ENCODE assay signal across 8 cellular contexts in genomic region chr12:122887817-122888212, GRCh38. TPM values are rescaled to one million over a fixed set of nuclear protein-coding genes. Genes with fewer than 3 reads are reported as not detected.
A peak's percentile ranks its signal among the peaks of the same experiment; 100 is the strongest.
DNase-seq lines count a peak whose midpoint lies in the region; ATAC-seq, FAIRE-seq and TF ChIP-seq lines count a peak whose summit lies in the region.

No MANE protein-coding gene starts in this region.

- no peak for DNase-seq in stimulated activated naive CD8-positive, alpha-beta T cell treated with anti-CD3 and anti-CD28 coated beads, Interleukin-15, Interleukin-2, amounts not matched to agents 100 U/mL and 50 U/mL, for 24 hours
- DNase-seq in OCI-LY7 (ENCODE audit: low spot score): no peak
- DNase-seq in keratinocyte (ENCODE audit: low read depth, low spot score): no peak
- no peak for DNase-seq in vagina (ENCODE audit: extremely low spot score in 2 of 2)
- DNase-seq in ACHN: no peak
- DNase-seq in inferior parietal cortex (ENCODE audit: extremely low spot score): no peak
- DNase-seq in NCI-H82 (lab: John Stamatoyannopoulos, UW): no peak

- intact Hi-C loops in OCI-LY7 (cut with micrococcal nuclease; ENCODE audit: unreplicated experiment): loop anchor here (10.0 kb wide), 1 partner anchor 347 kb away; the partner anchor contains the start of genes MPHOSPH9 and MTRFR
- intact Hi-C loops in vagina (cut with DNase I): no loop called here

- H3K79me2 ChIP-seq in OCI-LY7 (ENCODE audit: insufficient read depth, low read depth, low read length): no peaks in the 10 kb centered on the region
- H3K79me2 ChIP-seq in keratinocyte (ENCODE audit: control insufficient read depth, insufficient read depth, low read length): peaks cover 82% of the 10 kb centered on the region

- peaks cover 19% of the 10 kb centered on the region for H3K36me3 Mint-ChIP-seq in stimulated activated naive CD8-positive, alpha-beta T cell treated with anti-CD3 and anti-CD28 coated beads, Interleukin-15, Interleukin-2, amounts not matched to agents 100 ng/mL and 50 ng/mL, for 24 hours (ENCODE audit: low read depth)

- H3K9me3 Mint-ChIP-seq in stimulated activated naive CD8-positive, alpha-beta T cell treated with anti-CD3 and anti-CD28 coated beads, Interleukin-15, Interleukin-2, amounts not matched to agents 100 ng/mL and 50 ng/mL, for 24 hours: no peaks in the 10 kb centered on the region

- CTCF ChIA-PET in OCI-LY7 (lab: Charles Lee; ENCODE audit: unreplicated experiment): interaction anchor here (0.6 to 1.0 kb wide), 2 partner anchors 16 to 17 kb away, joined by 4 read pairs; no protein-coding TSS in a partner anchor

- in situ Hi-C loops in ACHN (cut with HindIII; ENCODE audit: low pct_ligation_motif_present, low pct_unique_long_range_greater_than_20kb, low sequenced_read_pairs): no loop called here

- H3K27me3 Mint-ChIP-seq in stimulated activated naive CD8-positive, alpha-beta T cell treated with anti-CD3 and anti-CD28 coated beads, Interleukin-15, Interleukin-2, amounts not matched to agents 100 ng/mL and 50 ng/mL, for 24 hours: no peaks in the 10 kb centered on the region

- peaks cover 2% of the 10 kb centered on the region for H3K9me1 ChIP-seq in keratinocyte (ENCODE audit: control insufficient read depth, extremely low read depth, insufficient read depth, low read length)

- H3K27ac ChIP-seq in OCI-LY7 (ENCODE audit: low read depth, low read length, poor library complexity, severe bottlenecking): peak overlapping the region; percentile 79
- peak overlapping the region; percentile 99 for H3K27ac ChIP-seq in keratinocyte (ENCODE audit: control insufficient read depth, insufficient read depth, low read length)
- peak overlapping the region; percentile 70 for H3K27ac ChIP-seq in vagina

- H3K9me3 ChIP-seq in OCI-LY7 (ENCODE audit: low read length): no peaks in the 10 kb centered on the region
- H3K9me3 ChIP-seq in keratinocyte (ENCODE audit: control insufficient read depth, low read depth, low read length): no peaks in the 10 kb centered on the region
- H3K9me3 ChIP-seq in vagina: no peaks in the 10 kb centered on the region

- dilution Hi-C loops in keratinocyte (cut with MboI; ENCODE audit: extremely low pct_ligation_motif_present, low sequenced_read_pairs): no loop called here

- BruUV-seq in OCI-LY7 (replicated peaks; lab: Mats Ljungman, UMichigan): no TSS peak

- H4K20me1 ChIP-seq in OCI-LY7 (ENCODE audit: insufficient read depth, low read length) (no peaks in the 10 kb centered on the region), keratinocyte (ENCODE audit: control insufficient read depth, extremely low read depth, insufficient read depth, low read length) (peaks cover 4% of the 10 kb centered on the region)

- peaks cover 97% of the 10 kb centered on the region for H3K4me1 Mint-ChIP-seq in stimulated activated naive CD8-positive, alpha-beta T cell treated with anti-CD3 and anti-CD28 coated beads, Interleukin-15, Interleukin-2, amounts not matched to agents 100 ng/mL and 50 ng/mL, for 24 hours (ENCODE audit: low read depth)

- peak overlapping the region; percentile 52 for H3K4me3 ChIP-seq in OCI-LY7 (ENCODE audit: low read depth, low read length, poor library complexity, severe bottlenecking)
- H3K4me3 ChIP-seq in keratinocyte (ENCODE audit: control insufficient read depth in 2 of 3, extremely low read depth in 1 of 3, insufficient read depth in 2 of 3, low read depth in 1 of 3, low read length in 3 of 3): peak overlapping the region; percentile 7 to 61 (median 45)
- peak overlapping the region; percentile 7 to 12 for H3K4me3 ChIP-seq in vagina

- peak; percentile 17 for FAIRE-seq in keratinocyte (lab: Jason Lieb, UNC)

- peak overlapping the region; percentile 84 for H3K4me3 Mint-ChIP-seq in stimulated activated naive CD8-positive, alpha-beta T cell treated with anti-CD3 and anti-CD28 coated beads, Interleukin-15, Interleukin-2, amounts not matched to agents 100 ng/mL and 50 ng/mL, for 24 hours

- peak overlapping the region; percentile 58 for H2AFZ ChIP-seq in OCI-LY7 (ENCODE audit: low read length)
- H2AFZ ChIP-seq in keratinocyte (ENCODE audit: control insufficient read depth, low read length): no peak overlapping the region

- peak overlapping the region; percentile 69 for H3K4me2 ChIP-seq in OCI-LY7 (ENCODE audit: low read length)
- H3K4me2 ChIP-seq in keratinocyte (ENCODE audit: control insufficient read depth, extremely low read depth, insufficient read depth, low read depth, low read length): peak overlapping the region; percentile 95

- H3K36me3 ChIP-seq in OCI-LY7 (ENCODE audit: insufficient read depth, low read length) (no peaks in the 10 kb centered on the region), keratinocyte (ENCODE audit: control insufficient read depth in 2 of 2, extremely low read depth in 1 of 2, insufficient read depth in 2 of 2, low read length in 2 of 2) (peaks cover 1 to 4% of the 10 kb centered on the region in 2 experiments), vagina (no peaks in the 10 kb centered on the region)

- TF ChIP-seq CTCF in OCI-LY7 (conservative IDR thresholded peaks at IDR 0.05; ENCODE audit: low read length): no peak
- no peak for TF ChIP-seq CTCF in keratinocyte (optimal IDR thresholded peaks at IDR 0.05 in 1 of 3, IDR thresholded peaks at IDR 0.05 in 1 of 3, conservative IDR thresholded peaks at IDR 0.05 in 1 of 3; ENCODE audit: extremely low read depth in 1 of 3, insufficient read depth in 2 of 3, low read length in 3 of 3)
- TF ChIP-seq CTCF in vagina (IDR thresholded peaks at IDR 0.05): no peak

- H3K9ac ChIP-seq in keratinocyte (ENCODE audit: control insufficient read depth, extremely low read depth, insufficient read depth, low read length): peak overlapping the region; percentile 97

- H3K9me2 ChIP-seq in OCI-LY7 (ENCODE audit: insufficient read depth, low read length): no peaks in the 10 kb centered on the region

- no peak for TF ChIP-seq POLR2A in vagina (IDR thresholded peaks at IDR 0.05)

- ATAC-seq in stimulated activated naive CD8-positive, alpha-beta T cell treated with anti-CD3 and anti-CD28 coated beads, Interleukin-15, Interleukin-2, amounts not matched to agents 100 U/mL and 50 U/mL, for 24 hours: no peak

- H3K27ac Mint-ChIP-seq in stimulated activated naive CD8-positive, alpha-beta T cell treated with anti-CD3 and anti-CD28 coated beads, Interleukin-15, Interleukin-2, amounts not matched to agents 100 ng/mL and 50 ng/mL, for 24 hours: peak overlapping the region; percentile 91

- no peaks in the 10 kb centered on the region for H3K27me3 ChIP-seq in keratinocyte (ENCODE audit: control insufficient read depth, extremely low read depth, insufficient read depth, low read length)
- H3K27me3 ChIP-seq in vagina: no peaks in the 10 kb centered on the region

- POLR2A ChIA-PET in OCI-LY7 (lab: Charles Lee): interaction anchor here (0.6 to 2.2 kb wide), 7 partner anchors 10 to 341 kb away, joined by 3 to 22 read pairs (median 3); no protein-coding TSS in a partner anchor

- H3K4me1 ChIP-seq in OCI-LY7 (ENCODE audit: insufficient read depth, low read length, poor library complexity, severe bottlenecking) (peaks cover 56% of the 10 kb centered on the region), keratinocyte (ENCODE audit: control insufficient read depth, extremely low read depth, insufficient read depth, low read length) (peaks cover 74% of the 10 kb centered on the region), vagina (peaks cover 82% of the 10 kb centered on the region)

RNA-seq across cellular contexts. Expression of gene VPS37B, which starts 8.1 kb away (rescaled TPM):
- total RNA-seq in OCI-LY7 (2014; rRNA removed; shearing (Covaris generic)): 1.5 and 2.5 TPM in 2 replicates
- total RNA-seq in OCI-LY7 (2022): 1.7 and 1.8 TPM in 2 replicates
- polyA plus RNA-seq in keratinocyte: 29.3 to 85.5 TPM (median 34.1 TPM) in 3 replicates
- 22.7 TPM for polyA plus RNA-seq in keratinocyte (2011; ENCODE audit: low read depth)
- polyA plus RNA-seq in keratinocyte (2011; cell fraction: cytosol; rRNA removed): 47.2 and 61.5 TPM in 2 replicates
- 73.8 and 86.1 TPM in 2 replicates for polyA plus RNA-seq in keratinocyte (2011; cell fraction: nucleus; rRNA removed)
- polyA plus RNA-seq in keratinocyte (2012; ENCODE audit: low replicate concordance): 37.9 and 59.4 TPM in 2 replicates
- 24.4 to 39.4 TPM (median 29.8 TPM) in 3 replicates for polyA minus RNA-seq in keratinocyte
- 77.5 TPM for polyA minus RNA-seq in keratinocyte (2011; cell fraction: cytosol; rRNA and poly(A)+ RNA removed)
- 33.3 and 50.4 TPM in 2 replicates for polyA minus RNA-seq in keratinocyte (2011; cell fraction: nucleus; rRNA and poly(A)+ RNA removed)
- total RNA-seq in vagina: 34.9 TPM

RNA-seq across cellular contexts. Expression of gene HIP1R, which starts 52.6 kb away (rescaled TPM):
- total RNA-seq in OCI-LY7 (2014; rRNA removed; shearing (Covaris generic)): 59.6 and 66.4 TPM in 2 replicates
- total RNA-seq in OCI-LY7 (2022) (56.5 and 70.2 TPM in 2 replicates), vagina (66.0 TPM)
- 19.4 to 31.8 TPM (median 23.0 TPM) in 3 replicates for polyA plus RNA-seq in keratinocyte
- 39.4 TPM for polyA plus RNA-seq in keratinocyte (2011; ENCODE audit: low read depth)
- polyA plus RNA-seq in keratinocyte (2011; cell fraction: cytosol; rRNA removed): 10.1 and 13.0 TPM in 2 replicates
- polyA plus RNA-seq in keratinocyte (2011; cell fraction: nucleus; rRNA removed): 69.4 and 79.4 TPM in 2 replicates
- 21.9 and 45.2 TPM in 2 replicates for polyA plus RNA-seq in keratinocyte (2012; ENCODE audit: low replicate concordance)
- 42.9 to 79.9 TPM (median 43.5 TPM) in 3 replicates for polyA minus RNA-seq in keratinocyte
- polyA minus RNA-seq in keratinocyte (2011; cell fraction: cytosol; rRNA and poly(A)+ RNA removed): 16.3 TPM
- 36.1 and 37.4 TPM in 2 replicates for polyA minus RNA-seq in keratinocyte (2011; cell fraction: nucleus; rRNA and poly(A)+ RNA removed)

Comparison
In these comparisons a context has a peak if more than half of its experiments do, and no peak if none do; other contexts are left out.
1. RNA of gene VPS37B, which starts 8.1 kb away (total RNA-seq): 34.9 TPM in vagina (single experiment); 1.5 to 2.5 TPM in OCI-LY7; every median in the first group is over 10 times any median in the second.
2. Peak in every context shown above with its lines, with median percentiles within 50 percentile points of each other: H3K27ac ChIP-seq and H3K4me3 ChIP-seq.